1 cellular context compared by ENCODE assay signal in the genomic region with DNA sequence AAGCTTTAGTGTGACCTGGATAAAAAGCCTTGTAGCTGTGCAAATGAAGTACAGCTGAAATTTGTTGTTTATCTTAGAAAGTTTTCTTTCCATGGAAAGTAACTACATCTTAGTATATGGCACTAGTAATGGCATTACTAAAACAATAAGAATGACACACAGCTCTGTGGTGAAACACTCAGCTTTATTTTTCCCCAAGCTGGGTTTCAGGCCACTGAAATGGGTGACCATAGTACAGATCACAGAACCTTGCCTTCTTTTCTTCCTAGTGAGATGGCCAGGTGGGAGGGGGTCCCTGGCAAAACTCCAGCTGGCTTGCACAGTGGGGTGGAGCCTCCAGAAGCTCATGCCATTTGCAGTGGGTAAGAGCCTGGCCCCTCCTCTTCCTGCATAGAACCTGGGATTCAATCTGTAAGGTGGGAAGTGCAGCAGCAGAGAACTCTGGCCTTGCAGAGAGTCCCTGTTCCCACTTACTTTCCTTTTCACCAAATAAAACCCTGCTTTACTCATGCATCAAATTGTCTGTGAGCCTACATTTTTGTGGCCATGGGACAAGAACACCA.
TF ChIP-seq lines count a peak whose summit lies in the region.

No MANE protein-coding gene starts in this region.

TF ChIP-seq in GM23338, 12 proteins besides CTCF, POLR2A, EP300 and RAD21 (continued from another document):
- TF ChIP-seq, protein P1, sequence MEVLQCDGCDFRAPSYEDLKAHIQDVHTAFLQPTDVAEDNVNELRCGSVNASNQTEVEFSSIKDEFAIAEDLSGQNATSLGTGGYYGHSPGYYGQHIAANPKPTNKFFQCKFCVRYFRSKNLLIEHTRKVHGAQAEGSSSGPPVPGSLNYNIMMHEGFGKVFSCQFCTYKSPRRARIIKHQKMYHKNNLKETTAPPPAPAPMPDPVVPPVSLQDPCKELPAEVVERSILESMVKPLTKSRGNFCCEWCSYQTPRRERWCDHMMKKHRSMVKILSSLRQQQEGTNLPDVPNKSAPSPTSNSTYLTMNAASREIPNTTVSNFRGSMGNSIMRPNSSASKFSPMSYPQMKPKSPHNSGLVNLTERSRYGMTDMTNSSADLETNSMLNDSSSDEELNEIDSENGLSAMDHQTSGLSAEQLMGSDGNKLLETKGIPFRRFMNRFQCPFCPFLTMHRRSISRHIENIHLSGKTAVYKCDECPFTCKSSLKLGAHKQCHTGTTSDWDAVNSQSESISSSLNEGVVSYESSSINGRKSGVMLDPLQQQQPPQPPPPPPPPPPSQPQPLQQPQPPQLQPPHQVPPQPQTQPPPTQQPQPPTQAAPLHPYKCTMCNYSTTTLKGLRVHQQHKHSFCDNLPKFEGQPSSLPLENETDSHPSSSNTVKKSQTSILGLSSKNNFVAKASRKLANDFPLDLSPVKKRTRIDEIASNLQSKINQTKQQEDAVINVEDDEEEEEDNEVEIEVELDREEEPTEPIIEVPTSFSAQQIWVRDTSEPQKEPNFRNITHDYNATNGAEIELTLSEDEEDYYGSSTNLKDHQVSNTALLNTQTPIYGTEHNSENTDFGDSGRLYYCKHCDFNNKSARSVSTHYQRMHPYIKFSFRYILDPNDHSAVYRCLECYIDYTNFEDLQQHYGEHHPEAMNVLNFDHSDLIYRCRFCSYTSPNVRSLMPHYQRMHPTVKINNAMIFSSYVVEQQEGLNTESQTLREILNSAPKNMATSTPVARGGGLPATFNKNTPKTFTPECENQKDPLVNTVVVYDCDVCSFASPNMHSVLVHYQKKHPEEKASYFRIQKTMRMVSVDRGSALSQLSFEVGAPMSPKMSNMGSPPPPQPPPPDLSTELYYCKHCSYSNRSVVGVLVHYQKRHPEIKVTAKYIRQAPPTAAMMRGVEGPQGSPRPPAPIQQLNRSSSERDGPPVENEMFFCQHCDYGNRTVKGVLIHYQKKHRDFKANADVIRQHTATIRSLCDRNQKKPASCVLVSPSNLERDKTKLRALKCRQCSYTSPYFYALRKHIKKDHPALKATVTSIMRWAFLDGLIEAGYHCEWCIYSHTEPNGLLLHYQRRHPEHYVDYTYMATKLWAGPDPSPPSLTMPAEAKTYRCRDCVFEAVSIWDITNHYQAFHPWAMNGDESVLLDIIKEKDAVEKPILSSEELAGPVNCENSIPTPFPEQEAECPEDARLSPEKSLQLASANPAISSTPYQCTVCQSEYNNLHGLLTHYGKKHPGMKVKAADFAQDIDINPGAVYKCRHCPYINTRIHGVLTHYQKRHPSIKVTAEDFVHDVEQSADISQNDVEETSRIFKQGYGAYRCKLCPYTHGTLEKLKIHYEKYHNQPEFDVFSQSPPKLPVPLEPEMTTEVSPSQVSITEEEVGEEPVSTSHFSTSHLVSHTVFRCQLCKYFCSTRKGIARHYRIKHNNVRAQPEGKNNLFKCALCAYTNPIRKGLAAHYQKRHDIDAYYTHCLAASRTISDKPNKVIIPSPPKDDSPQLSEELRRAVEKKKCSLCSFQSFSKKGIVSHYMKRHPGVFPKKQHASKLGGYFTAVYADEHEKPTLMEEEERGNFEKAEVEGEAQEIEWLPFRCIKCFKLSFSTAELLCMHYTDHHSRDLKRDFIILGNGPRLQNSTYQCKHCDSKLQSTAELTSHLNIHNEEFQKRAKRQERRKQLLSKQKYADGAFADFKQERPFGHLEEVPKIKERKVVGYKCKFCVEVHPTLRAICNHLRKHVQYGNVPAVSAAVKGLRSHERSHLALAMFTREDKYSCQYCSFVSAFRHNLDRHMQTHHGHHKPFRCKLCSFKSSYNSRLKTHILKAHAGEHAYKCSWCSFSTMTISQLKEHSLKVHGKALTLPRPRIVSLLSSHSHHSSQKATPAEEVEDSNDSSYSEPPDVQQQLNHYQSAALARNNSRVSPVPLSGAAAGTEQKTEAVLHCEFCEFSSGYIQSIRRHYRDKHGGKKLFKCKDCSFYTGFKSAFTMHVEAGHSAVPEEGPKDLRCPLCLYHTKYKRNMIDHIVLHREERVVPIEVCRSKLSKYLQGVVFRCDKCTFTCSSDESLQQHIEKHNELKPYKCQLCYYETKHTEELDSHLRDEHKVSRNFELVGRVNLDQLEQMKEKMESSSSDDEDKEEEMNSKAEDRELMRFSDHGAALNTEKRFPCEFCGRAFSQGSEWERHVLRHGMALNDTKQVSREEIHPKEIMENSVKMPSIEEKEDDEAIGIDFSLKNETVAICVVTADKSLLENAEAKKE (CRISPR knock-in tag; IDR thresholded peaks at IDR 0.05), result no peak
- no peak for TF ChIP-seq ETS1 (IDR thresholded peaks at IDR 0.05)
- no peak for TF ChIP-seq EZH2phosphoT487 (IDR thresholded peaks at IDR 0.05; ENCODE audit: unreplicated experiment)
- TF ChIP-seq POLR2AphosphoS5 (IDR thresholded peaks at IDR 0.05; ENCODE audit: low read depth), result no peak
- no peak for TF ChIP-seq REST (IDR thresholded peaks at IDR 0.05; ENCODE audit: unreplicated experiment)
- TF ChIP-seq STAT1 (IDR thresholded peaks at IDR 0.05; ENCODE audit: unreplicated experiment), result no peak
- no peak for TF ChIP-seq EZH2 (IDR thresholded peaks at IDR 0.05; ENCODE audit: low read depth, unreplicated experiment)
- TF ChIP-seq ZNF331 (CRISPR knock-in tag; IDR thresholded peaks at IDR 0.05; ENCODE audit: low read depth), result no peak
TF ChIP-seq in GM23338: peak in this region for 0.
